In the genomic region with DNA sequence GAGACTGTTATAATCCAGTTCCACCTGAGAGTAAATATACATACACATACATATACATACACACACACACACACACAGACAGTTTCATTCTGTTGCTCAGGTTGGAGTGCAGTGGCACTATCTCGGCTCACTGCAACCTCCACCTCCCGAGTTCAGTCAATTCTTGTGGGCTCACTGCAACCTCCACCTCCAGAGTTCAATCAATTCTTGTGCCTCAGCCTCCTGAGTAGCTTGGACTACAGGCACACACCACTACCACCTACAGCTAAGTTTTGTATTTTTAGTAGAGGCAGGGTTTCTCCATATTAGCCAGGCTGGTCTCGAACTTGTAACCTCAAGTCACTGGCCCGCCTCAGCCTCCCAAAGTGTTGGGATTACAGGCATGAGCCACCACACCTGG, we compare ENCODE assay signal across 3 cellular contexts.
A peak's percentile ranks its signal among the peaks of the same experiment; 100 is the strongest.
TF ChIP-seq lines count a peak whose summit lies in the region.

No MANE protein-coding gene starts in this region.

TF ChIP-seq in A549, 52 proteins besides CTCF, POLR2A, EP300 and RAD21:
- TF ChIP-seq NR3C1 (IDR thresholded peaks at IDR 0.05): no peak
- 0 out of 2 replicates have a peak, but pooled peaks have one; percentile 29 for TF ChIP-seq FOSB (CRISPR knock-in tag; IDR thresholded peaks at IDR 0.05)
- TF ChIP-seq MAFK (IDR thresholded peaks at IDR 0.05; ENCODE audit: partially characterized antibody): no peak
- TF ChIP-seq, protein P1, sequence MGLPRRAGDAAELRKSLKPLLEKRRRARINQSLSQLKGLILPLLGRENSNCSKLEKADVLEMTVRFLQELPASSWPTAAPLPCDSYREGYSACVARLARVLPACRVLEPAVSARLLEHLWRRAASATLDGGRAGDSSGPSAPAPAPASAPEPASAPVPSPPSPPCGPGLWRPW (IDR thresholded peaks at IDR 0.05): no peak
- TF ChIP-seq ZSCAN20 (CRISPR knock-in tag; IDR thresholded peaks at IDR 0.05): no peak
- TF ChIP-seq HOXA7 (CRISPR knock-in tag; IDR thresholded peaks at IDR 0.05): no peak

TF ChIP-seq in HCT116, 20 proteins besides CTCF, POLR2A, EP300 and RAD21:
- no peak for TF ChIP-seq CEBPB (IDR thresholded peaks at IDR 0.05; ENCODE audit: low read depth)
- TF ChIP-seq POLR2AphosphoS5 (IDR thresholded peaks at IDR 0.05; ENCODE audit: low read depth, low read length): no peak
- TF ChIP-seq, protein P2, sequence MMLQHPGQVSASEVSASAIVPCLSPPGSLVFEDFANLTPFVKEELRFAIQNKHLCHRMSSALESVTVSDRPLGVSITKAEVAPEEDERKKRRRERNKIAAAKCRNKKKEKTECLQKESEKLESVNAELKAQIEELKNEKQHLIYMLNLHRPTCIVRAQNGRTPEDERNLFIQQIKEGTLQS (IDR thresholded peaks at IDR 0.05): no peak
- TF ChIP-seq YY1 (IDR thresholded peaks at IDR 0.05; ENCODE audit: extremely low read depth, insufficient replicate concordance, low read depth, low read length): no peak
- no peak for TF ChIP-seq TCF7L2 (IDR thresholded peaks at IDR 0.05; ENCODE audit: borderline replicate concordance, extremely low read depth, insufficient read depth, insufficient read length)
- TF ChIP-seq ZFX (IDR thresholded peaks at IDR 0.05): no peak
- TF ChIP-seq, protein P3, sequence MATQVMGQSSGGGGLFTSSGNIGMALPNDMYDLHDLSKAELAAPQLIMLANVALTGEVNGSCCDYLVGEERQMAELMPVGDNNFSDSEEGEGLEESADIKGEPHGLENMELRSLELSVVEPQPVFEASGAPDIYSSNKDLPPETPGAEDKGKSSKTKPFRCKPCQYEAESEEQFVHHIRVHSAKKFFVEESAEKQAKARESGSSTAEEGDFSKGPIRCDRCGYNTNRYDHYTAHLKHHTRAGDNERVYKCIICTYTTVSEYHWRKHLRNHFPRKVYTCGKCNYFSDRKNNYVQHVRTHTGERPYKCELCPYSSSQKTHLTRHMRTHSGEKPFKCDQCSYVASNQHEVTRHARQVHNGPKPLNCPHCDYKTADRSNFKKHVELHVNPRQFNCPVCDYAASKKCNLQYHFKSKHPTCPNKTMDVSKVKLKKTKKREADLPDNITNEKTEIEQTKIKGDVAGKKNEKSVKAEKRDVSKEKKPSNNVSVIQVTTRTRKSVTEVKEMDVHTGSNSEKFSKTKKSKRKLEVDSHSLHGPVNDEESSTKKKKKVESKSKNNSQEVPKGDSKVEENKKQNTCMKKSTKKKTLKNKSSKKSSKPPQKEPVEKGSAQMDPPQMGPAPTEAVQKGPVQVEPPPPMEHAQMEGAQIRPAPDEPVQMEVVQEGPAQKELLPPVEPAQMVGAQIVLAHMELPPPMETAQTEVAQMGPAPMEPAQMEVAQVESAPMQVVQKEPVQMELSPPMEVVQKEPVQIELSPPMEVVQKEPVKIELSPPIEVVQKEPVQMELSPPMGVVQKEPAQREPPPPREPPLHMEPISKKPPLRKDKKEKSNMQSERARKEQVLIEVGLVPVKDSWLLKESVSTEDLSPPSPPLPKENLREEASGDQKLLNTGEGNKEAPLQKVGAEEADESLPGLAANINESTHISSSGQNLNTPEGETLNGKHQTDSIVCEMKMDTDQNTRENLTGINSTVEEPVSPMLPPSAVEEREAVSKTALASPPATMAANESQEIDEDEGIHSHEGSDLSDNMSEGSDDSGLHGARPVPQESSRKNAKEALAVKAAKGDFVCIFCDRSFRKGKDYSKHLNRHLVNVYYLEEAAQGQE (IDR thresholded peaks at IDR 0.05; ENCODE audit: low read depth): no peak

TF ChIP-seq in K562, 482 proteins besides CTCF, POLR2A, EP300 and RAD21:
- TF ChIP-seq SUPT5H (IDR thresholded peaks at IDR 0.05): peak; percentile 50; the same call in 1 of the 2 replicates
- TF ChIP-seq, protein P4, sequence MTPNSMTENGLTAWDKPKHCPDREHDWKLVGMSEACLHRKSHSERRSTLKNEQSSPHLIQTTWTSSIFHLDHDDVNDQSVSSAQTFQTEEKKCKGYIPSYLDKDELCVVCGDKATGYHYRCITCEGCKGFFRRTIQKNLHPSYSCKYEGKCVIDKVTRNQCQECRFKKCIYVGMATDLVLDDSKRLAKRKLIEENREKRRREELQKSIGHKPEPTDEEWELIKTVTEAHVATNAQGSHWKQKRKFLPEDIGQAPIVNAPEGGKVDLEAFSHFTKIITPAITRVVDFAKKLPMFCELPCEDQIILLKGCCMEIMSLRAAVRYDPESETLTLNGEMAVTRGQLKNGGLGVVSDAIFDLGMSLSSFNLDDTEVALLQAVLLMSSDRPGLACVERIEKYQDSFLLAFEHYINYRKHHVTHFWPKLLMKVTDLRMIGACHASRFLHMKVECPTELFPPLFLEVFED (CRISPR knock-in tag; conservative IDR thresholded peaks at IDR 0.05): 0 out of 2 replicates have a peak, but pooled peaks have one; percentile 44
- TF ChIP-seq, protein P5, sequence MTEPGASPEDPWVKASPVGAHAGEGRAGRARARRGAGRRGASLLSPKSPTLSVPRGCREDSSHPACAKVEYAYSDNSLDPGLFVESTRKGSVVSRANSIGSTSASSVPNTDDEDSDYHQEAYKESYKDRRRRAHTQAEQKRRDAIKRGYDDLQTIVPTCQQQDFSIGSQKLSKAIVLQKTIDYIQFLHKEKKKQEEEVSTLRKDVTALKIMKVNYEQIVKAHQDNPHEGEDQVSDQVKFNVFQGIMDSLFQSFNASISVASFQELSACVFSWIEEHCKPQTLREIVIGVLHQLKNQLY (CRISPR knock-in tag; conservative IDR thresholded peaks at IDR 0.05): no peak
- 0 out of 2 replicates have a peak, but pooled peaks have one; percentile 47 for TF ChIP-seq POLR2AphosphoS2 (IDR thresholded peaks at IDR 0.05; ENCODE audit: low read length)
